In genomic region chrX:123884809-123885408, GRCh38 we compare ENCODE assay signal across 8 cellular contexts. TPM values are rescaled to one million over a fixed set of nuclear protein-coding genes. Genes with fewer than 3 reads are reported as not detected.
DNase-seq lines count a peak whose midpoint lies in the region; ATAC-seq and TF ChIP-seq lines count a peak whose summit lies in the region.

No MANE protein-coding gene starts in this region.

- H3K36me3 ChIP-seq in right atrium auricular region (peaks cover 6% of the 10 kb centered on the region), OCI-LY1 (ENCODE audit: insufficient read depth, low read length) (peaks cover 13% of the 10 kb centered on the region; the same call in 1 of the 2 replicates)

- H3K4me2 ChIP-seq in OCI-LY1 (ENCODE audit: low read length) = no peak overlapping the region

- no peak overlapping the region for H2AFZ ChIP-seq in OCI-LY1 (ENCODE audit: low read length)

- H3K27me3 Mint-ChIP-seq in chondrocyte (ENCODE audit: low read depth) (no peaks in the 10 kb centered on the region), mesothelial cell of epicardium (ENCODE audit: low read depth) (no peaks in the 10 kb centered on the region)

- H3K27me3 ChIP-seq in right atrium auricular region (no peaks in the 10 kb centered on the region), right cardiac atrium (ENCODE audit: control insufficient read depth, insufficient read depth) (no peaks in the 10 kb centered on the region), OCI-LY1 (ENCODE audit: insufficient read depth, low read length) (no peaks in the 10 kb centered on the region)

- no peak overlapping the region for H3K27ac Mint-ChIP-seq in chondrocyte (ENCODE audit: unreplicated experiment)
- no peak overlapping the region for H3K27ac Mint-ChIP-seq in mesothelial cell of epicardium

- H3K4me1 Mint-ChIP-seq in chondrocyte (ENCODE audit: low read depth) (no peaks in the 10 kb centered on the region), mesothelial cell of epicardium (peaks cover 7% of the 10 kb centered on the region)

- no peak for TF ChIP-seq EP300 in Ishikawa (IDR thresholded peaks at IDR 0.05; ENCODE audit: borderline replicate concordance)

- intact Hi-C loops in right cardiac atrium (cut with DNase I) = no loop called here

- H3K4me3 ChIP-seq in right atrium auricular region (no peak overlapping the region), right cardiac atrium (ENCODE audit: low read length) (no peak overlapping the region), OCI-LY1 (ENCODE audit: low read depth, low read length, poor library complexity, severe bottlenecking) (no peak overlapping the region)

- no peaks in the 10 kb centered on the region for H3K9me2 ChIP-seq in OCI-LY1 (ENCODE audit: low read depth, low read length)

- no peaks in the 10 kb centered on the region for H3F3A ChIP-seq in OCI-LY1 (ENCODE audit: insufficient read depth, low read length)

- H4K20me1 ChIP-seq in OCI-LY1 (ENCODE audit: insufficient read depth, low read length) = no peaks in the 10 kb centered on the region

- no peaks in the 10 kb centered on the region for H3K4me1 ChIP-seq in right atrium auricular region
- H3K4me1 ChIP-seq in right cardiac atrium (ENCODE audit: control insufficient read depth, insufficient read depth, low read length) = no peaks in the 10 kb centered on the region
- no peaks in the 10 kb centered on the region for H3K4me1 ChIP-seq in OCI-LY1 (ENCODE audit: insufficient read depth, low read length, severe bottlenecking)

- peak; percentile 36; the same call in 1 of the 2 replicates for TF ChIP-seq RAD21 in Ishikawa (IDR thresholded peaks at IDR 0.05; ENCODE audit: low read depth)

- H3K9me3 ChIP-seq in right atrium auricular region (no peaks in the 10 kb centered on the region), right cardiac atrium (ENCODE audit: control insufficient read depth, low read length) (no peaks in the 10 kb centered on the region), OCI-LY1 (ENCODE audit: low read length) (no peaks in the 10 kb centered on the region)

- ATAC-seq in right cardiac atrium = no peak

- H3K27ac ChIP-seq in right atrium auricular region (no peak overlapping the region), right cardiac atrium (ENCODE audit: low read length) (no peak overlapping the region), OCI-LY1 (ENCODE audit: low read depth, low read length, poor library complexity, severe bottlenecking) (no peak overlapping the region)

- no peak overlapping the region for H3K9ac ChIP-seq in OCI-LY1 (ENCODE audit: low read length)

- TF ChIP-seq CTCF in right atrium auricular region (IDR thresholded peaks at IDR 0.05) = peak; percentile 36 to 68
- peak; percentile 48 for TF ChIP-seq CTCF in OCI-LY1 (IDR thresholded peaks at IDR 0.05; ENCODE audit: low read length)
- peak; percentile 84 for TF ChIP-seq CTCF in chondrocyte (IDR thresholded peaks at IDR 0.05)
- TF ChIP-seq CTCF in mesothelial cell of epicardium (IDR thresholded peaks at IDR 0.05; ENCODE audit: unreplicated experiment) = peak; percentile 67

- DNase-seq in right atrium auricular region (ENCODE audit: low spot score) (no peak), right cardiac atrium (no peak), chondrocyte (ENCODE audit: low spot score) (no peak), mesothelial cell of epicardium (ENCODE audit: low spot score in 2 of 2, unreplicated experiment in 2 of 2) (no peak), T-helper 9 cell (no peak), DMS114 treated with DMSO at 0.1 percent for 48 hours (lab: John Stamatoyannopoulos, UW; ENCODE audit: unreplicated experiment) (no peak)

- H3K9me3 Mint-ChIP-seq in chondrocyte (ENCODE audit: low read depth) (peaks cover 4% of the 10 kb centered on the region), mesothelial cell of epicardium (peaks cover 16% of the 10 kb centered on the region)

- H3K36me3 Mint-ChIP-seq in chondrocyte (ENCODE audit: low read depth) (peaks cover 3% of the 10 kb centered on the region), mesothelial cell of epicardium (peaks cover 9% of the 10 kb centered on the region)

- no peaks in the 10 kb centered on the region for H3K79me2 ChIP-seq in OCI-LY1 (ENCODE audit: insufficient read depth, low read length)

- H3K4me3 Mint-ChIP-seq in chondrocyte (ENCODE audit: unreplicated experiment) (no peak overlapping the region), mesothelial cell of epicardium (no peak overlapping the region)

TF ChIP-seq in Ishikawa, 13 proteins besides CTCF, POLR2A, EP300 and RAD21:
- no peak for TF ChIP-seq YY1 (IDR thresholded peaks at IDR 0.05; ENCODE audit: low read depth)
- TF ChIP-seq FOXM1 (IDR thresholded peaks at IDR 0.05; ENCODE audit: borderline replicate concordance, low read depth) = no peak
- no peak for TF ChIP-seq EGR1 (IDR thresholded peaks at IDR 0.05)
- TF ChIP-seq TEAD4 (IDR thresholded peaks at IDR 0.05) = no peak
- no peak for TF ChIP-seq CEBPB (IDR thresholded peaks at IDR 0.05)
- TF ChIP-seq NFIC (IDR thresholded peaks at IDR 0.05) = no peak
- no peak for TF ChIP-seq CREB1 (IDR thresholded peaks at IDR 0.05; ENCODE audit: low read depth)
TF ChIP-seq in Ishikawa: peak in this region for 0.

RNA-seq across cellular contexts. Expression of gene XIAP, which starts 25.1 kb away (rescaled TPM):
- total RNA-seq in right atrium auricular region (10 to 100 TPM; 19.6 to 22.0 TPM), right cardiac atrium (10 to 100 TPM; 30.2 to 37.7 (median 33.4) TPM), chondrocyte (40.1 to 47.8 TPM (median 44.7 TPM) in 3 replicates), mesothelial cell of epicardium (38.1 to 45.6 TPM (median 42.4 TPM) in 3 replicates)
- polyA plus RNA-seq in right cardiac atrium = 12.7 TPM
